ENCODE assay signal across 1 cellular context in genomic region chrX:106752101-106752678, GRCh38.
TF ChIP-seq lines count a peak whose summit lies in the region.

No MANE protein-coding gene starts in this region.

TF ChIP-seq in H1, 55 proteins besides CTCF, POLR2A, EP300 and RAD21:
- TF ChIP-seq CTBP2 (IDR thresholded peaks at IDR 0.05; ENCODE audit: borderline replicate concordance, insufficient read depth, insufficient read length, low read length), result no peak
- 0 out of 2 replicates have a peak, but pooled peaks have one; percentile 6 for TF ChIP-seq CEBPB (IDR thresholded peaks at IDR 0.05; ENCODE audit: low read depth, low read length)
